ENCODE assay signal across 1 cellular context in the genomic region with DNA sequence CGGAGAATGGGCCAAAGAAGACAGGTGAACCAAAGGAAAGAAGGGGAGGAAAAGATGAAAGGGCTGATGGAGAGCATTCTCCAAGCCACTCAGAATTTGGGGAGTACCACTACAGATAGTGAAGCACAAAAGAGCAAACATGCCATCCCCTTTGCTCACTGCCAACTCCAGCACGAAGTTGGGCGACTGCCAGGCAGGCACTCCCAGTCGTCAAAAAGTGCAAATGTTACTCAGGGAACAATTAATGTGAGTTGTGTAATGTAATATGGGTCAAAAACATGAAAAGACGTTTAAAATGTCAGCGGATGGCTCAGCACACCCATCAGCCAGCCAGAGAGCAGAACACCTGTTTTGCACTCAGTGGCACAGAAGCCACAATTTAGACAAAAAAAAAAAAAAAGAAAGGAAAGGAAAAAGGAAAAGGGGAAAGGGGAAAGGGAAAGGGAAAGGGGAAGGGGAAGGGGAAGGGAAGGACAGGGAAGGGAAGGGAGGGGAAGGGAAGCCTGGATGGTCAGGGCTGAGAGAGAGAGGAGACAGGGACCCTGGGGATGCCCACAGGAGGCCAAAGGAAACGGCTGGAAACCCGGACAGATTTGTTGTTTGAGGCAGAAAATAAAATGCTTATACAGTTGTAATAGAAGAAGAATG.
TF ChIP-seq lines count a peak whose summit lies in the region.

No MANE protein-coding gene starts in this region.

TF ChIP-seq in GM23338, 12 proteins besides CTCF, POLR2A, EP300 and RAD21 (continued from another document):
- TF ChIP-seq, protein P1, sequence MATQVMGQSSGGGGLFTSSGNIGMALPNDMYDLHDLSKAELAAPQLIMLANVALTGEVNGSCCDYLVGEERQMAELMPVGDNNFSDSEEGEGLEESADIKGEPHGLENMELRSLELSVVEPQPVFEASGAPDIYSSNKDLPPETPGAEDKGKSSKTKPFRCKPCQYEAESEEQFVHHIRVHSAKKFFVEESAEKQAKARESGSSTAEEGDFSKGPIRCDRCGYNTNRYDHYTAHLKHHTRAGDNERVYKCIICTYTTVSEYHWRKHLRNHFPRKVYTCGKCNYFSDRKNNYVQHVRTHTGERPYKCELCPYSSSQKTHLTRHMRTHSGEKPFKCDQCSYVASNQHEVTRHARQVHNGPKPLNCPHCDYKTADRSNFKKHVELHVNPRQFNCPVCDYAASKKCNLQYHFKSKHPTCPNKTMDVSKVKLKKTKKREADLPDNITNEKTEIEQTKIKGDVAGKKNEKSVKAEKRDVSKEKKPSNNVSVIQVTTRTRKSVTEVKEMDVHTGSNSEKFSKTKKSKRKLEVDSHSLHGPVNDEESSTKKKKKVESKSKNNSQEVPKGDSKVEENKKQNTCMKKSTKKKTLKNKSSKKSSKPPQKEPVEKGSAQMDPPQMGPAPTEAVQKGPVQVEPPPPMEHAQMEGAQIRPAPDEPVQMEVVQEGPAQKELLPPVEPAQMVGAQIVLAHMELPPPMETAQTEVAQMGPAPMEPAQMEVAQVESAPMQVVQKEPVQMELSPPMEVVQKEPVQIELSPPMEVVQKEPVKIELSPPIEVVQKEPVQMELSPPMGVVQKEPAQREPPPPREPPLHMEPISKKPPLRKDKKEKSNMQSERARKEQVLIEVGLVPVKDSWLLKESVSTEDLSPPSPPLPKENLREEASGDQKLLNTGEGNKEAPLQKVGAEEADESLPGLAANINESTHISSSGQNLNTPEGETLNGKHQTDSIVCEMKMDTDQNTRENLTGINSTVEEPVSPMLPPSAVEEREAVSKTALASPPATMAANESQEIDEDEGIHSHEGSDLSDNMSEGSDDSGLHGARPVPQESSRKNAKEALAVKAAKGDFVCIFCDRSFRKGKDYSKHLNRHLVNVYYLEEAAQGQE (IDR thresholded peaks at IDR 0.05; ENCODE audit: unreplicated experiment) = no peak
- no peak for TF ChIP-seq NANOG (IDR thresholded peaks at IDR 0.05; ENCODE audit: borderline replicate concordance)
- TF ChIP-seq JUNB (IDR thresholded peaks at IDR 0.05; ENCODE audit: unreplicated experiment) = no peak
- TF ChIP-seq ZNF114 (CRISPR knock-in tag; IDR thresholded peaks at IDR 0.05) = no peak
- no peak for TF ChIP-seq STAT1 (IDR thresholded peaks at IDR 0.05; ENCODE audit: unreplicated experiment)
- no peak for TF ChIP-seq POLR2AphosphoS5 (IDR thresholded peaks at IDR 0.05; ENCODE audit: low read depth)
- TF ChIP-seq ZNF331 (CRISPR knock-in tag; IDR thresholded peaks at IDR 0.05; ENCODE audit: low read depth) = no peak
- TF ChIP-seq EZH2 (IDR thresholded peaks at IDR 0.05; ENCODE audit: low read depth, unreplicated experiment) = no peak
- TF ChIP-seq EZH2phosphoT487 (IDR thresholded peaks at IDR 0.05; ENCODE audit: unreplicated experiment) = no peak
- no peak for TF ChIP-seq ZNF462 (CRISPR knock-in tag; IDR thresholded peaks at IDR 0.05)
- TF ChIP-seq, protein P2, sequence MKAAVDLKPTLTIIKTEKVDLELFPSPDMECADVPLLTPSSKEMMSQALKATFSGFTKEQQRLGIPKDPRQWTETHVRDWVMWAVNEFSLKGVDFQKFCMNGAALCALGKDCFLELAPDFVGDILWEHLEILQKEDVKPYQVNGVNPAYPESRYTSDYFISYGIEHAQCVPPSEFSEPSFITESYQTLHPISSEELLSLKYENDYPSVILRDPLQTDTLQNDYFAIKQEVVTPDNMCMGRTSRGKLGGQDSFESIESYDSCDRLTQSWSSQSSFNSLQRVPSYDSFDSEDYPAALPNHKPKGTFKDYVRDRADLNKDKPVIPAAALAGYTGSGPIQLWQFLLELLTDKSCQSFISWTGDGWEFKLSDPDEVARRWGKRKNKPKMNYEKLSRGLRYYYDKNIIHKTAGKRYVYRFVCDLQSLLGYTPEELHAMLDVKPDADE (IDR thresholded peaks at IDR 0.05) = no peak
